1 cellular context compared by ENCODE assay signal in genomic region chr1:19436716-19437476, GRCh38.
TF ChIP-seq lines count a peak whose summit lies in the region.

No MANE protein-coding gene starts in this region.

TF ChIP-seq in IMR-90, 13 proteins besides CTCF, POLR2A, EP300 and RAD21:
- TF ChIP-seq RFX5 (IDR thresholded peaks at IDR 0.05; ENCODE audit: low read depth, low read length): no peak
- TF ChIP-seq RCOR1 (IDR thresholded peaks at IDR 0.05; ENCODE audit: insufficient replicate concordance, low read length): no peak
- TF ChIP-seq BHLHE40 (IDR thresholded peaks at IDR 0.05; ENCODE audit: low read depth, low read length): no peak
- peak; percentile 63; the same call in 1 of the 2 replicates for TF ChIP-seq CEBPB (IDR thresholded peaks at IDR 0.05; ENCODE audit: low read depth, low read length)
- TF ChIP-seq ELK1 (IDR thresholded peaks at IDR 0.05; ENCODE audit: borderline replicate concordance, low read depth, low read length): no peak
- TF ChIP-seq SMC3 (IDR thresholded peaks at IDR 0.05; ENCODE audit: low read depth, low read length): no peak
- no peak for TF ChIP-seq FOS (IDR thresholded peaks at IDR 0.05; ENCODE audit: low read depth, low read length)
- peak; percentile 76 for TF ChIP-seq MAFK (IDR thresholded peaks at IDR 0.05; ENCODE audit: low read depth, low read length)
- no peak for TF ChIP-seq MAZ (IDR thresholded peaks at IDR 0.05; ENCODE audit: borderline replicate concordance, low read depth, low read length)
- no peak for TF ChIP-seq USF2 (IDR thresholded peaks at IDR 0.05; ENCODE audit: low read depth, low read length)
- no peak for TF ChIP-seq MXI1 (IDR thresholded peaks at IDR 0.05; ENCODE audit: borderline replicate concordance, low read depth, low read length)
- TF ChIP-seq CHD1 (IDR thresholded peaks at IDR 0.05; ENCODE audit: low read depth, low read length): no peak
- no peak for TF ChIP-seq NFE2L2 (IDR thresholded peaks at IDR 0.05; ENCODE audit: low read depth, low read length)
TF ChIP-seq in IMR-90: peak in this region for 2.
